19 cellular contexts compared by ENCODE assay signal in genomic region chr5:59816901-59817300, GRCh38.
"Had no signal": no experiment of that assay in that cellular context is flagged by ENCODE, and none has a peak within 500 bp of the region (broad histone marks: within the 10 kb centered on the region; RNA-seq: fewer than 3 reads in every experiment).

No MANE protein-coding gene starts in this region.

- H3K27ac ChIP-seq: HL-60, KMS-11 had no signal

- H3K4me3 ChIP-seq: K562 had no signal

- DNase-seq: Kasumi-1, MM.1S, NCI-H1092 treated with DMSO at 0.1 percent for 48 hours, NCI-H1436, NCI-H2029, NCI-H2081 treated with DMSO at 0.1 percent for 48 hours, NCI-H2171, NCI-H345, NCI-H526 treated with DMSO at 0.1 percent for 48 hours, NCI-H774, RPMI8226, SHP77, SK-N-SH, SW 1271, T-cell had no signal

- H3K9me3 Mint-ChIP-seq: IgD-negative memory B cell, T-cell had no signal

- H3K27ac Mint-ChIP-seq: IgD-negative memory B cell, T-cell had no signal

- H3K9me3 ChIP-seq: SK-N-SH had no signal

- H3K36me3 Mint-ChIP-seq: T-cell had no signal

- H3K4me1 Mint-ChIP-seq: T-cell had no signal

- H3K4me3 Mint-ChIP-seq: IgD-negative memory B cell, T-cell had no signal
